Comparison of ENCODE assay signal across 16 cellular contexts in genomic region chr9:124190761-124191160, GRCh38.
DNase-seq lines count a peak whose midpoint lies in the region; ATAC-seq, FAIRE-seq and TF ChIP-seq lines count a peak whose summit lies in the region.
"Had no signal": no experiment of that assay in that cellular context is flagged by ENCODE, and none has a peak within 500 bp of the region (broad histone marks: within the 10 kb centered on the region; RNA-seq: fewer than 3 reads in every experiment).

No MANE protein-coding gene starts in this region.

- H3K36me3 Mint-ChIP-seq in neural crest cell (ENCODE audit: low read depth), result peaks cover 3% of the 10 kb centered on the region
- H3K36me3 Mint-ChIP-seq in stimulated activated memory B cell treated with anti-CD40 and anti-IgM and Interleukin-4, amounts not matched to agents 10 μg/mL and 1 μg/mL and 100 μg/mL, for 72 hours, result no peaks in the 10 kb centered on the region

- H3K27ac Mint-ChIP-seq in neural crest cell (ENCODE audit: unreplicated experiment), result peak overlapping the region; percentile 95
- peak overlapping the region; percentile 54 for H3K27ac Mint-ChIP-seq in stimulated activated memory B cell treated with anti-CD40 and anti-IgM and Interleukin-4, amounts not matched to agents 10 μg/mL and 1 μg/mL and 100 μg/mL, for 72 hours
- H3K27ac Mint-ChIP-seq: memory B cell, nephron had no signal

- no peak for ATAC-seq in stimulated activated memory B cell treated with anti-CD40 and anti-IgM and Interleukin-4, amounts not matched to agents 10 μg/mL and 1 μg/mL and 100 μg/mL, for 72 hours
- ATAC-seq in GM19455 (IDR thresholded peaks at IDR 0.05; ENCODE audit: unreplicated experiment), result no peak

- DNase-seq in epidermal melanocyte (ENCODE audit: insufficient read length, low spot score) (peak; percentile 49), neural crest cell (ENCODE audit: low read depth, low spot score) (peak; percentile 21), H54 (ENCODE audit: insufficient read length, low spot score) (no peak), NCI-H1417 treated with DMSO at 0.1 percent for 48 hours (lab: John Stamatoyannopoulos, UW) (no peak)
- DNase-seq: activated CD4-positive, alpha-beta T cell treated with anti-CD3 and anti-CD28 coated beads for 4 hours; activated effector memory CD4-positive, alpha-beta T cell treated with anti-CD3 and anti-CD28 coated beads, Interleukin-2, amount 50 U/mL, for 16 hours; GOT3; NCI-H1105; NCI-H524 treated with DMSO at 0.1 percent for 48 hours had no signal

- H3K4me3 Mint-ChIP-seq in neural crest cell, result peak overlapping the region; percentile 42
- H3K4me3 Mint-ChIP-seq in stimulated activated memory B cell treated with anti-CD40 and anti-IgM and Interleukin-4, amounts not matched to agents 10 μg/mL and 1 μg/mL and 100 μg/mL, for 72 hours, result no peak overlapping the region
- H3K4me3 Mint-ChIP-seq: memory B cell, nephron had no signal

- FAIRE-seq in H54 (lab: Jason Lieb, UNC), result no peak
- FAIRE-seq: HTR-8/SVneo had no signal

- no peak for TF ChIP-seq CTCF in neural crest cell (conservative IDR thresholded peaks at IDR 0.05)

- peaks cover 3% of the 10 kb centered on the region for H3K27me3 Mint-ChIP-seq in neural crest cell (ENCODE audit: low read depth)
- peaks cover 16% of the 10 kb centered on the region for H3K27me3 Mint-ChIP-seq in stimulated activated memory B cell treated with anti-CD40 and anti-IgM and Interleukin-4, amounts not matched to agents 10 μg/mL and 1 μg/mL and 100 μg/mL, for 72 hours
- H3K27me3 Mint-ChIP-seq: memory B cell had no signal

- no peak for TF ChIP-seq POLR2A in H54 (IDR thresholded peaks at IDR 0.05; ENCODE audit: low read depth, low read length)

- H3K4me1 Mint-ChIP-seq in neural crest cell, result peaks cover 18% of the 10 kb centered on the region
- H3K4me1 Mint-ChIP-seq in stimulated activated memory B cell treated with anti-CD40 and anti-IgM and Interleukin-4, amounts not matched to agents 10 μg/mL and 1 μg/mL and 100 μg/mL, for 72 hours, result peaks cover 50% of the 10 kb centered on the region
- H3K4me1 Mint-ChIP-seq: nephron had no signal

- H3K9me3 Mint-ChIP-seq in neural crest cell, result peaks cover 3% of the 10 kb centered on the region
- H3K9me3 Mint-ChIP-seq in stimulated activated memory B cell treated with anti-CD40 and anti-IgM and Interleukin-4, amounts not matched to agents 10 μg/mL and 1 μg/mL and 100 μg/mL, for 72 hours, result peaks cover 6% of the 10 kb centered on the region

- peak overlapping the region; percentile 46 for H3K27ac ChIP-seq in angular gyrus (ENCODE audit: low read depth, low read length)
- H3K27ac ChIP-seq: ascending aorta had no signal

Comparison
In these comparisons a context has a peak if more than half of its experiments do, and no peak if none do; other contexts are left out.
1. DNase-seq: peak in epidermal melanocyte (single experiment) and neural crest cell (single experiment); none in H54 (single experiment) and NCI-H1417 treated with DMSO at 0.1 percent for 48 hours (single experiment).